1 cellular context compared by ENCODE assay signal in genomic region chr14:104795781-104796681, GRCh38.
TF ChIP-seq lines count a peak whose summit lies in the region.

No MANE protein-coding gene starts in this region.

TF ChIP-seq in HEK293, 187 proteins besides CTCF, POLR2A, EP300 and RAD21 (continued from another document and continues in another):
- TF ChIP-seq ATF2 (tag by site-specific recombination; IDR thresholded peaks at IDR 0.05; ENCODE audit: low read depth) (no peak), AEBP2 (tag by site-specific recombination; IDR thresholded peaks at IDR 0.05; ENCODE audit: borderline replicate concordance) (no peak), ZNF366 (tag by site-specific recombination; conservative IDR thresholded peaks at IDR 0.05) (no peak), ZFP3 (tag by site-specific recombination; IDR thresholded peaks at IDR 0.05; ENCODE audit: low read depth) (no peak), ZNF514 (tag by site-specific recombination; IDR thresholded peaks at IDR 0.05) (no peak), HOXC10 (CRISPR knock-in tag; IDR thresholded peaks at IDR 0.05) (no peak), ZNF18 (tag by site-specific recombination; IDR thresholded peaks at IDR 0.05) (no peak), ZNF488 (tag by site-specific recombination; IDR thresholded peaks at IDR 0.05) (no peak), ZNF677 (tag by site-specific recombination; IDR thresholded peaks at IDR 0.05) (0 out of 2 replicates have a peak, but pooled peaks have one; percentile 6), KLF7 (tag by site-specific recombination; IDR thresholded peaks at IDR 0.05; ENCODE audit: borderline replicate concordance) (no peak), ZFP37 (tag by site-specific recombination; IDR thresholded peaks at IDR 0.05) (no peak), PRDM2 (tag by site-specific recombination; IDR thresholded peaks at IDR 0.05; ENCODE audit: borderline replicate concordance) (no peak), PRDM4 (tag by site-specific recombination; IDR thresholded peaks at IDR 0.05) (no peak), ZNF645 (tag by site-specific recombination; IDR thresholded peaks at IDR 0.05) (no peak), GFI1B (tag by site-specific recombination; IDR thresholded peaks at IDR 0.05) (no peak), ZNF621 (tag by site-specific recombination; IDR thresholded peaks at IDR 0.05) (no peak), ZNF473 (tag by site-specific recombination; IDR thresholded peaks at IDR 0.05) (no peak), RBAK (tag by site-specific recombination; IDR thresholded peaks at IDR 0.05) (no peak), ZBTB10 (tag by site-specific recombination; IDR thresholded peaks at IDR 0.05) (no peak), ZNF223 (tag by site-specific recombination; IDR thresholded peaks at IDR 0.05) (no peak), ZNF292 (tag by site-specific recombination; IDR thresholded peaks at IDR 0.05; ENCODE audit: borderline replicate concordance, low read depth) (no peak), ZBTB7A (tag by site-specific recombination; IDR thresholded peaks at IDR 0.05; ENCODE audit: low read depth) (no peak), HOXA7 (CRISPR knock-in tag; IDR thresholded peaks at IDR 0.05; ENCODE audit: borderline replicate concordance) (no peak), ZBTB11 (tag by site-specific recombination; conservative IDR thresholded peaks at IDR 0.05; ENCODE audit: low read depth) (no peak), ZNF248 (tag by site-specific recombination; IDR thresholded peaks at IDR 0.05) (no peak), ZNF274 (IDR thresholded peaks at IDR 0.05; ENCODE audit: low read length) (no peak), ZNF274 (tag by site-specific recombination; IDR thresholded peaks at IDR 0.05; ENCODE audit: borderline replicate concordance) (no peak), ZNF529 (tag by site-specific recombination; IDR thresholded peaks at IDR 0.05; ENCODE audit: insufficient replicate concordance) (no peak), KLF17 (tag by site-specific recombination; IDR thresholded peaks at IDR 0.05) (no peak), KLF8 (tag by site-specific recombination; IDR thresholded peaks at IDR 0.05) (peak; percentile 16; the same call in 1 of the 2 replicates), ZNF157 (tag by site-specific recombination; IDR thresholded peaks at IDR 0.05) (no peak), ZNF121 (tag by site-specific recombination; IDR thresholded peaks at IDR 0.05) (no peak)
